In the genomic region with DNA sequence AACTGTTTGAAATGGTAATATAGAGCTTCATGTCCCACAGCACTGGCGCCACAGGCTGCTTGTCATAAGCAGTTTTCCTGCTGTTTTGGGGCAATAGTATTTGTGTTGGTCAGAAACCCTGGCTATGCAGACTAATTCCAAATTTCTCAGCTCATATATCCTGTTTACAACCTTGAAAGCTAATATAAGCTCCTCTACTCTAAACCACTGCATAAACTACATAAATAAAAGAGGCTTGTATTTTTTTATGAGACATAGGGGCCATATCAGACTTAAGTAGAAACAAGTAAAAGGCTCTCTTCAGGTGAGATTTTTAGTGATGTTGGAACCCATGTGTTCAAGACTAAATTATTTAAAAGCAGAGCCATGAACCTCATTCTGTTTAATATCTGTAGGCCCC, we compare ENCODE assay signal across 7 cellular contexts.
"Had no signal": no experiment of that assay in that cellular context is flagged by ENCODE, and none has a peak within 500 bp of the region (broad histone marks: within the 10 kb centered on the region; RNA-seq: fewer than 3 reads in every experiment).

No MANE protein-coding gene starts in this region.

- H3K36me3 Mint-ChIP-seq: IgD-negative memory B cell had no signal

- H3K9me3 Mint-ChIP-seq: IgD-negative memory B cell had no signal

- DNase-seq: IMR-90, KBM-7 had no signal

- H3K27ac ChIP-seq: HL-60 had no signal

- H3K4me1 Mint-ChIP-seq: IgD-negative memory B cell had no signal

- FAIRE-seq: HepG2, HTR-8/SVneo, K562 had no signal

- H3K27ac Mint-ChIP-seq: IgD-negative memory B cell had no signal

- ATAC-seq: HepG2, K562 had no signal

- H3K4me3 ChIP-seq: K562 had no signal

- H3K4me3 Mint-ChIP-seq: IgD-negative memory B cell had no signal
